ENCODE assay signal across 7 cellular contexts in genomic region chr3:186277268-186277909, GRCh38.
DNase-seq lines count a peak whose midpoint lies in the region; ATAC-seq and TF ChIP-seq lines count a peak whose summit lies in the region.

No MANE protein-coding gene starts in this region.

- no peaks in the 10 kb centered on the region for H3K36me3 ChIP-seq in RWPE2 (ENCODE audit: low read depth)
- peaks cover 0 to 67% of the 10 kb centered on the region in 2 donors for H3K36me3 ChIP-seq in gastroesophageal sphincter
- H3K36me3 ChIP-seq in smooth muscle cell (ENCODE audit: low read depth): no peaks in the 10 kb centered on the region

- H3F3A ChIP-seq in smooth muscle cell (ENCODE audit: low read depth): no peaks in the 10 kb centered on the region

- ATAC-seq in RWPE2 (ENCODE audit: low read depth) (peak; percentile 76), gastroesophageal sphincter (peak; percentile 70), GM19023 (IDR thresholded peaks at IDR 0.05; ENCODE audit: unreplicated experiment) (no peak), GM21529 (IDR thresholded peaks at IDR 0.05; ENCODE audit: unreplicated experiment) (no peak)

- H3K4me3 ChIP-seq in RWPE2 (ENCODE audit: severe bottlenecking) (no peak overlapping the region), gastroesophageal sphincter (no peak overlapping the region), smooth muscle cell (no peak overlapping the region)

- H2AFZ ChIP-seq in smooth muscle cell (ENCODE audit: low read depth): no peak overlapping the region

- no peaks in the 10 kb centered on the region for H3K79me2 ChIP-seq in smooth muscle cell (ENCODE audit: low read depth)

- H3K4me1 ChIP-seq in RWPE2 (ENCODE audit: insufficient read depth, poor library complexity, severe bottlenecking) (no peaks in the 10 kb centered on the region), gastroesophageal sphincter (peaks cover 5 to 24% (median 10%) of the 10 kb centered on the region in 3 donors), smooth muscle cell (ENCODE audit: low read depth) (no peaks in the 10 kb centered on the region)

- no peaks in the 10 kb centered on the region for H3K27me3 ChIP-seq in RWPE2 (ENCODE audit: insufficient read depth, poor library complexity, severe bottlenecking)
- H3K27me3 ChIP-seq in gastroesophageal sphincter: no peaks in the 10 kb centered on the region
- H3K27me3 ChIP-seq in smooth muscle cell (ENCODE audit: low read depth): no peaks in the 10 kb centered on the region

- DNase-seq in HCEC 1CT: peak; percentile 31
- no peak for DNase-seq in RWPE2 (ENCODE audit: low spot score)
- DNase-seq in smooth muscle cell (lab: John Stamatoyannopoulos, UW; ENCODE audit: unreplicated experiment): no peak
- no peak for DNase-seq in GM19238 (ENCODE audit: insufficient read length, low spot score)

- no peak for TF ChIP-seq POLR2A in gastroesophageal sphincter (IDR thresholded peaks at IDR 0.05)

- H3K9ac ChIP-seq in smooth muscle cell (ENCODE audit: low read depth): no peak overlapping the region

- H4K20me1 ChIP-seq in smooth muscle cell (ENCODE audit: low read depth): no peaks in the 10 kb centered on the region

- H3K9me3 ChIP-seq in RWPE2 (ENCODE audit: severe bottlenecking): no peaks in the 10 kb centered on the region
- no peaks in the 10 kb centered on the region for H3K9me3 ChIP-seq in gastroesophageal sphincter
- no peaks in the 10 kb centered on the region for H3K9me3 ChIP-seq in smooth muscle cell (replicated peaks; ENCODE audit: low read depth)

- H3K4me2 ChIP-seq in smooth muscle cell: no peak overlapping the region

- TF ChIP-seq CTCF in RWPE2 (IDR thresholded peaks at IDR 0.05; ENCODE audit: poor library complexity, severe bottlenecking) (peak; percentile 62), gastroesophageal sphincter (IDR thresholded peaks at IDR 0.05) (peak in 3 of 4 experiments; percentile 51 to 69 (median 53)), smooth muscle cell (IDR thresholded peaks at IDR 0.05; ENCODE audit: borderline replicate concordance, insufficient read depth, poor library complexity, severe bottlenecking) (peak; percentile 59)

- 30 to 31% methylated on average over 2 to 10 of the region's 10 CpGs for WGBS in gastroesophageal sphincter (ENCODE audit: low coverage in 1 of 2), 2 donors
- 39% methylated on average over 10 of the region's 10 CpGs for WGBS in smooth muscle cell (ENCODE audit: low lambda C conversion rate)

- H3K27ac ChIP-seq in RWPE2 (ENCODE audit: poor library complexity, severe bottlenecking): no peak overlapping the region
- peak overlapping the region in 3 of 4 donors; percentile 44 to 66 (median 56) for H3K27ac ChIP-seq in gastroesophageal sphincter
- no peak overlapping the region for H3K27ac ChIP-seq in smooth muscle cell (ENCODE audit: low read depth)

- no peak for TF ChIP-seq EP300 in gastroesophageal sphincter (IDR thresholded peaks at IDR 0.05)

Comparison
In these comparisons a context has a peak if more than half of its experiments do, and no peak if none do; other contexts are left out.
1. ATAC-seq: peak in RWPE2 (single experiment) and gastroesophageal sphincter (single experiment); none in GM19023 (single experiment) and GM21529 (single experiment).
2. H3K27ac ChIP-seq: peak in gastroesophageal sphincter (3 of 4); none in RWPE2 (single experiment) and smooth muscle cell (single experiment).
3. Peak in every context shown above with its lines, with median percentiles within 50 percentile points of each other: CTCF ChIP-seq.